Comparison of ENCODE assay signal across 25 cellular contexts in the genomic region with DNA sequence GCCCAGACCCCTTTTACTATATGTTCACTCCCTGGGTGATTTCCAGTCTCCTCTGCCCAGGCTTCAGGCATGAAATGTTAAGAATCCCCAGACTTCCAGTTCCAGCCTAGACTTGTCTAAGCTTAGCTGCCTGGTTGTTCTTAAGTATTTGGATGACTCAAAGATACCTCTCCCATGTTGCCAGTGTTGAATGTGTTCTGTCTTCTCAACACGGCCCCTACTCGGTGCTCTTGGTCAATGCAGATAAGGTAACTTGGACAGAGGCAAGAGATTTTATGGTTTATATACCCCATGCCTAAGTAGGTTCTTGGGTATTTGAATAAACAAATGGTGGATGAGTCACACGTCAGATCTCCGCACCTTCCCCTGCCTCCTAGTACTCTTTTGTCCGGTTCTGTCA. TPM values are rescaled to one million over a fixed set of nuclear protein-coding genes. Genes with fewer than 3 reads are reported as not detected.
A peak's percentile ranks its signal among the peaks of the same experiment; 100 is the strongest.
DNase-seq lines count a peak whose midpoint lies in the region; FAIRE-seq and TF ChIP-seq lines count a peak whose summit lies in the region.
"Had no signal": no experiment of that assay in that cellular context is flagged by ENCODE, and none has a peak within 500 bp of the region (broad histone marks: within the 10 kb centered on the region; RNA-seq: fewer than 3 reads in every experiment).

No MANE protein-coding gene starts in this region.

- TF ChIP-seq CTCF in MCF 10A (IDR thresholded peaks at IDR 0.05; ENCODE audit: unreplicated experiment) (no peak), breast epithelium (IDR thresholded peaks at IDR 0.05) (no peak), bronchial epithelial cell (IDR thresholded peaks at IDR 0.05; ENCODE audit: insufficient read depth, low read length, severe bottlenecking) (no peak), keratinocyte (optimal IDR thresholded peaks at IDR 0.05 in 1 of 3, IDR thresholded peaks at IDR 0.05 in 1 of 3, conservative IDR thresholded peaks at IDR 0.05 in 1 of 3; ENCODE audit: extremely low read depth in 1 of 3, insufficient read depth in 2 of 3, low read length in 3 of 3) (peak; percentile 25 to 32 (median 27)), GM10248 (IDR thresholded peaks at IDR 0.05; ENCODE audit: control extremely low read depth, extremely low read depth, low read depth, missing control alignments) (no peak), BE2C (IDR thresholded peaks at IDR 0.05; ENCODE audit: low read depth, low read length) (no peak)

- H3K9me3 ChIP-seq in breast epithelium = no peaks in the 10 kb centered on the region
- H3K9me3 ChIP-seq in keratinocyte (ENCODE audit: control insufficient read depth, low read depth, low read length) = no peaks in the 10 kb centered on the region
- H3K9me3 ChIP-seq in BE2C = no peaks in the 10 kb centered on the region
- H3K9me3 ChIP-seq in small intestine (ENCODE audit: control insufficient read depth, low read depth) = no peaks in the 10 kb centered on the region
- H3K9me3 ChIP-seq: BLaER1 treated with 17β-estradiol and CSF1 and Interleukin-3, amounts not matched to agents 10 nM and 100 nM; SJCRH30 had no signal

- intact Hi-C loops in MCF 10A (cut with micrococcal nuclease) (no loop called here), breast epithelium (cut with DNase I; ENCODE audit: low total_unique reads) (no loop called here)

- H3K27me3 Mint-ChIP-seq in MCF 10A (ENCODE audit: insufficient read depth, unreplicated experiment) = no peaks in the 10 kb centered on the region

- 24 to 59% (median 58%) methylated on average over 5 of the region's 5 CpGs for WGBS in small intestine, 3 donors

- POLR2A ChIA-PET in MCF 10A (lab: Yijun Ruan, JAX) (no interaction called here), GM10248 (lab: Yijun Ruan, JAX) (no interaction called here)

- H3K27ac Mint-ChIP-seq in MCF 10A (ENCODE audit: low read depth, unreplicated experiment) = peak overlapping the region; percentile 74

- no peaks in the 10 kb centered on the region for H4K20me1 ChIP-seq in keratinocyte (ENCODE audit: control insufficient read depth, extremely low read depth, insufficient read depth, low read length)
- H4K20me1 ChIP-seq: BLaER1 treated with 17β-estradiol and CSF1 and Interleukin-3, amounts not matched to agents 10 nM and 100 nM had no signal

- no peaks in the 10 kb centered on the region for H3K9me1 ChIP-seq in keratinocyte (ENCODE audit: control insufficient read depth, extremely low read depth, insufficient read depth, low read length)

- H3K9me3 Mint-ChIP-seq in MCF 10A (ENCODE audit: unreplicated experiment) = no peaks in the 10 kb centered on the region
- H3K9me3 Mint-ChIP-seq: CD4-positive, alpha-beta memory T cell had no signal

- no peaks in the 10 kb centered on the region for H3K79me2 ChIP-seq in keratinocyte (ENCODE audit: control insufficient read depth, insufficient read depth, low read length)

- no peaks in the 10 kb centered on the region for H3K36me3 Mint-ChIP-seq in MCF 10A (ENCODE audit: insufficient read depth, unreplicated experiment)
- H3K36me3 Mint-ChIP-seq: CD4-positive, alpha-beta memory T cell had no signal

- peak overlapping the region; percentile 86 for H3K4me2 ChIP-seq in keratinocyte (ENCODE audit: control insufficient read depth, extremely low read depth, insufficient read depth, low read depth, low read length)
- H3K4me2 ChIP-seq: BLaER1 treated with 17β-estradiol and CSF1 and Interleukin-3, amounts not matched to agents 10 nM and 100 nM had no signal

- peak overlapping the region; percentile 59 for H3K9ac ChIP-seq in keratinocyte (ENCODE audit: control insufficient read depth, extremely low read depth, insufficient read depth, low read length)
- H3K9ac ChIP-seq: BLaER1 treated with 17β-estradiol and CSF1 and Interleukin-3, amounts not matched to agents 10 nM and 100 nM had no signal

- FAIRE-seq in bronchial epithelial cell (lab: Jason Lieb, UNC) (peak; percentile 94), keratinocyte (lab: Jason Lieb, UNC) (peak; percentile 100), small intestine (lab: Jason Lieb, UNC) (no peak)
- FAIRE-seq: GM19239, H1 had no signal

- DNase-seq in MCF 10A (ENCODE audit: unreplicated experiment) (peak; percentile 22), breast epithelium (ENCODE audit: low spot score in 2 of 2) (no peak), bronchial epithelial cell (ENCODE audit: low read depth) (peak; percentile 99), keratinocyte (ENCODE audit: low read depth, low spot score) (peak; percentile 83), putamen (ENCODE audit: low spot score) (no peak), GM10248 (ENCODE audit: extremely low spot score) (no peak), BE2C (no peak), small intestine (no peak)
- DNase-seq: ACHN; Calu3; CD4-positive, alpha-beta memory T cell; DMS153; GF-D8; Karpas-422; MM.1S; NCI-H1048; NCI-H1417 treated with DMSO at 0.1 percent for 48 hours; NCI-H187; NCI-H2107; NCI-H446 treated with DMSO at 0.1 percent for 48 hours; SJCRH30 had no signal

- no TSS peak for BruUV-seq in MCF 10A (replicated peaks; lab: Mats Ljungman, UMichigan)

- CTCF ChIA-PET in MCF 10A (lab: Yijun Ruan, JAX) = interaction anchor here (0.6 to 1.8 kb wide), 8 partner anchors 12 to 468 kb away, joined by 3 to 6 read pairs (median 5); no protein-coding TSS in a partner anchor
- CTCF ChIA-PET in GM10248 (lab: Yijun Ruan, JAX) = no interaction called here

- H3K4me3 ChIP-seq in breast epithelium (no peak overlapping the region), bronchial epithelial cell (ENCODE audit: low read depth, low read length) (no peak overlapping the region), keratinocyte (ENCODE audit: control insufficient read depth in 2 of 3, extremely low read depth in 1 of 3, insufficient read depth in 2 of 3, low read depth in 1 of 3, low read length in 3 of 3) (peak overlapping the region in 1 of 3 experiments; percentile 48), BE2C (ENCODE audit: low read depth, low read length) (no peak overlapping the region), small intestine (ENCODE audit: low read depth in 1 of 2, low read length in 2 of 2) (no peak overlapping the region)
- H3K4me3 ChIP-seq: BLaER1 treated with 17β-estradiol and CSF1 and Interleukin-3, amounts not matched to agents 10 nM and 100 nM; SJCRH30 had no signal

- dilution Hi-C loops in keratinocyte (cut with MboI; ENCODE audit: extremely low pct_ligation_motif_present, low sequenced_read_pairs) = no loop called here

- H3K27ac ChIP-seq in breast epithelium (peak overlapping the region in 1 of 2 donors; percentile 4), keratinocyte (ENCODE audit: control insufficient read depth, insufficient read depth, low read length) (peak overlapping the region; percentile 85), small intestine (ENCODE audit: low read depth in 1 of 2, low read length in 1 of 2) (no peak overlapping the region)
- H3K27ac ChIP-seq: 22Rv1; BLaER1 treated with 17β-estradiol and CSF1 and Interleukin-3, amounts not matched to agents 10 nM and 100 nM; SJCRH30 had no signal

- no peaks in the 10 kb centered on the region for H3K36me3 ChIP-seq in breast epithelium
- no peaks in the 10 kb centered on the region for H3K36me3 ChIP-seq in bronchial epithelial cell (ENCODE audit: control insufficient read depth, insufficient read depth, low read length)
- no peaks in the 10 kb centered on the region for H3K36me3 ChIP-seq in keratinocyte (ENCODE audit: control insufficient read depth in 2 of 2, extremely low read depth in 1 of 2, insufficient read depth in 2 of 2, low read length in 2 of 2)
- H3K36me3 ChIP-seq in BE2C = no peaks in the 10 kb centered on the region
- no peaks in the 10 kb centered on the region for H3K36me3 ChIP-seq in small intestine (ENCODE audit: control insufficient read depth in 2 of 2, insufficient read depth in 2 of 2, low read length in 2 of 2)
- H3K36me3 ChIP-seq: BLaER1 treated with 17β-estradiol and CSF1 and Interleukin-3, amounts not matched to agents 10 nM and 100 nM; SJCRH30 had no signal

- H3K4me1 ChIP-seq in breast epithelium (no peaks in the 10 kb centered on the region), keratinocyte (ENCODE audit: control insufficient read depth, extremely low read depth, insufficient read depth, low read length) (peaks cover 16% of the 10 kb centered on the region), BE2C (no peaks in the 10 kb centered on the region), small intestine (ENCODE audit: control insufficient read depth in 2 of 2, insufficient read depth in 1 of 2, low read depth in 1 of 2, low read length in 1 of 2) (no peaks in the 10 kb centered on the region)
- H3K4me1 ChIP-seq: BLaER1 treated with 17β-estradiol and CSF1 and Interleukin-3, amounts not matched to agents 10 nM and 100 nM; SJCRH30 had no signal

- peak overlapping the region; percentile 85 for H2AFZ ChIP-seq in keratinocyte (ENCODE audit: control insufficient read depth, low read length)

- peaks cover 23% of the 10 kb centered on the region for H3K4me1 Mint-ChIP-seq in MCF 10A (ENCODE audit: insufficient read depth, unreplicated experiment)
- H3K4me1 Mint-ChIP-seq: CD4-positive, alpha-beta memory T cell had no signal

- H3K27me3 ChIP-seq in breast epithelium (peaks cover 0 to 19% of the 10 kb centered on the region in 2 donors), bronchial epithelial cell (ENCODE audit: control insufficient read depth, insufficient read depth, low read length) (no peaks in the 10 kb centered on the region), keratinocyte (ENCODE audit: control insufficient read depth, extremely low read depth, insufficient read depth, low read length) (no peaks in the 10 kb centered on the region), BE2C (peaks cover 52% of the 10 kb centered on the region), small intestine (ENCODE audit: control insufficient read depth in 2 of 2, insufficient read depth in 2 of 2, low read length in 2 of 2) (peaks cover 0 to 5% of the 10 kb centered on the region in 2 donors)
- H3K27me3 ChIP-seq: BLaER1 treated with 17β-estradiol and CSF1 and Interleukin-3, amounts not matched to agents 10 nM and 100 nM; SJCRH30 had no signal

- H3K4me3 Mint-ChIP-seq in MCF 10A (ENCODE audit: unreplicated experiment) = no peak overlapping the region
- H3K4me3 Mint-ChIP-seq: CD4-positive, alpha-beta memory T cell had no signal

- no peak for TF ChIP-seq POLR2A in breast epithelium (IDR thresholded peaks at IDR 0.05)

RNA-seq across cellular contexts. Expression of a gene that starts 13.6 kb away (rescaled TPM):
- total RNA-seq in MCF 10A (2022) (not detected in 2 replicates), breast epithelium (under 1 TPM in 1 of 3 donors, not detected in 2; under 0.01 TPM), bronchial epithelial cell (not detected in 2 replicates)
- polyA plus RNA-seq in keratinocyte (0.01 to 0.13 TPM (median 0.09 TPM) in 3 replicates), small intestine (not detected)
- polyA plus RNA-seq in keratinocyte (2011; ENCODE audit: low read depth) = not detected
- 0.03 and 0.13 TPM in 2 replicates for polyA plus RNA-seq in keratinocyte (2011; cell fraction: cytosol; rRNA removed)
- 0.06 and 0.13 TPM in 2 replicates for polyA plus RNA-seq in keratinocyte (2011; cell fraction: nucleus; rRNA removed)
- 0.02 TPM in 1 of 2 replicates, not detected in the other for polyA plus RNA-seq in keratinocyte (2012; ENCODE audit: low replicate concordance)
- polyA minus RNA-seq in keratinocyte = not detected in 3 replicates
- not detected for polyA minus RNA-seq in keratinocyte (2011; cell fraction: cytosol; rRNA and poly(A)+ RNA removed)
- not detected in 2 replicates for polyA minus RNA-seq in keratinocyte (2011; cell fraction: nucleus; rRNA and poly(A)+ RNA removed)
- not detected for polyA plus RNA-seq in BE2C (2012; ENCODE audit: insufficient read depth, insufficient read length, low read depth)
- total RNA-seq: Calu3; CD4-positive, alpha-beta memory T cell; H1; SJCRH30 had no signal
- polyA plus RNA-seq: CD4-positive, alpha-beta memory T cell; H1 had no signal

Comparison
In these comparisons a context has a peak if more than half of its experiments do, and no peak if none do; other contexts are left out.
1. DNase-seq: peak in MCF 10A (single experiment), bronchial epithelial cell (single experiment) and keratinocyte (single experiment); none in breast epithelium (0 of 2), putamen (single experiment), GM10248 (single experiment), BE2C (single experiment) and small intestine (single experiment).
2. CTCF ChIP-seq: peak in keratinocyte (3 of 3); none in MCF 10A (single experiment), breast epithelium (0 of 3), bronchial epithelial cell (single experiment), GM10248 (single experiment) and BE2C (single experiment).